In genomic region chr1:213684454-213684853, GRCh38 we compare ENCODE assay signal across 32 cellular contexts.
"Had no signal": no experiment of that assay in that cellular context is flagged by ENCODE, and none has a peak within 500 bp of the region (broad histone marks: within the 10 kb centered on the region; RNA-seq: fewer than 3 reads in every experiment).

No MANE protein-coding gene starts in this region.

- H3K9me3 ChIP-seq: Peyer's patch had no signal

- H3K27ac ChIP-seq: Peyer's patch, VCaP had no signal

- H3K36me3 ChIP-seq: Peyer's patch had no signal

- H3K27me3 ChIP-seq: Peyer's patch had no signal

- DNase-seq: activated CD4-positive, alpha-beta memory T cell treated with anti-CD3 and anti-CD28 coated beads, Interleukin-2, amount 10 ng/mL, durations not matched to agents 7 days and 5 days; activated CD4-positive, alpha-beta T cell treated with anti-CD3 and anti-CD28 coated beads for 1 hour; activated CD4-positive, alpha-beta T cell treated with anti-CD3 and anti-CD28 coated beads for 48 hours; activated CD4-positive, CD25-positive, alpha-beta regulatory T cell; activated CD8-positive, alpha-beta memory T cell treated with anti-CD3 and anti-CD28 coated beads for 24 hours; activated CD8-positive, alpha-beta memory T cell treated with anti-CD3 and anti-CD28 coated beads, Interleukin-2, amount 10 ng/mL, durations not matched to agents 7 days and 5 days; activated CD8-positive, alpha-beta memory T cell treated with anti-CD3 and anti-CD28 coated beads, Interleukin-2, amount 50 U/mL, for 48 hours; activated effector memory CD4-positive, alpha-beta T cell treated with Interleukin-2 at 50 U/mL for 16 hours; activated naive CD4-positive, alpha-beta T cell treated with anti-CD3 and anti-CD28 coated beads, Interleukin-2, amount 10 ng/mL, durations not matched to agents 7 days and 5 days; activated naive CD8-positive, alpha-beta T cell treated with anti-CD3 and anti-CD28 coated beads, Interleukin-2, amount 50 U/mL, for 24 hours; activated T-cell treated with anti-CD3 and anti-CD28 coated beads, Interleukin-2, amount 50 U/mL, for 48 hours; anterior cingulate cortex; central memory CD4-positive, alpha-beta T cell; Karpas-422; NCI-H1105; NCI-H1436 treated with DMSO at 0.1 percent for 48 hours; NCI-H1694 treated with DMSO at 0.1 percent for 48 hours; NCI-H2029; NCI-H2171; NCI-H510A; NCI-H526; NCI-H748 treated with DMSO at 0.1 percent for 48 hours; NK-92 treated with Interleukin-12 subunit alpha and Interleukin-12 subunit beta, amount 100 ng/mL, for 24 hours; PC-3; Peyer's patch; RPMI8226; SHP77 treated with DMSO at 0.1 percent for 48 hours; SW 1271; T-helper 1 cell; T-helper 2 cell; T-helper 9 cell had no signal

- ATAC-seq: activated CD8-positive, alpha-beta memory T cell treated with anti-CD3 and anti-CD28 coated beads, Interleukin-2, amount 10 ng/mL, durations not matched to agents 7 days and 5 days; activated naive CD8-positive, alpha-beta T cell treated with anti-CD3 and anti-CD28 coated beads, Interleukin-2, amount 50 U/mL, for 24 hours; PC-3 had no signal

- H3K4me3 ChIP-seq: Peyer's patch had no signal
